ENCODE assay signal across 17 cellular contexts in genomic region chr1:220655961-220656720, GRCh38. TPM values are rescaled to one million over a fixed set of nuclear protein-coding genes. Genes with fewer than 3 reads are reported as not detected.
A peak's percentile ranks its signal among the peaks of the same experiment; 100 is the strongest.
DNase-seq lines count a peak whose midpoint lies in the region; ATAC-seq, FAIRE-seq and TF ChIP-seq lines count a peak whose summit lies in the region.
"Had no signal": no experiment of that assay in that cellular context is flagged by ENCODE, and none has a peak within 500 bp of the region (broad histone marks: within the 10 kb centered on the region; RNA-seq: fewer than 3 reads in every experiment).

No MANE protein-coding gene starts in this region.

- intact Hi-C loops in left ventricle myocardium superior (cut with micrococcal nuclease) = no loop called here

- TF ChIP-seq CTCF in D721Med (IDR thresholded peaks at IDR 0.05; ENCODE audit: insufficient read depth, missing control alignments) = no peak

- DNase-seq in D721Med (ENCODE audit: insufficient read length, low spot score) = no peak
- DNase-seq in NCI-H1694 treated with DMSO at 0.1 percent for 48 hours (lab: John Stamatoyannopoulos, UW) = peak; percentile 82
- DNase-seq in DMS53 treated with DMSO at 0.1 percent for 48 hours (lab: John Stamatoyannopoulos, UW; ENCODE audit: unreplicated experiment) = no peak
- DNase-seq in left ventricle myocardium superior = no peak
- DNase-seq in Kasumi-1 (lab: John Stamatoyannopoulos, UW) = no peak
- DNase-seq in T-helper 2 cell = no peak
- DNase-seq: activated CD4-positive, alpha-beta T cell treated with anti-CD3 and anti-CD28 coated beads, Interleukin-2, amount 10 ng/mL, durations not matched to agents 24 days and 14 days; activated T-cell treated with anti-CD3 and anti-CD28 coated beads, Interleukin-2, amount 50 U/mL, for 48 hours; amniotic stem cell; naive thymus-derived CD8-positive, alpha-beta T cell; NCI-H2227 treated with DMSO at 0.1 percent for 48 hours; Peyer's patch; T-helper 17 cell; transverse colon had no signal

- FAIRE-seq in D721Med (lab: Jason Lieb, UNC) = peak; percentile 25
- FAIRE-seq: A549 had no signal

- ATAC-seq in GM19395 (IDR thresholded peaks at IDR 0.05; ENCODE audit: unreplicated experiment) (peak; percentile 39), HG02852 (IDR thresholded peaks at IDR 0.05; ENCODE audit: unreplicated experiment) (peak; percentile 22), left ventricle myocardium superior (no peak)
- ATAC-seq: naive thymus-derived CD8-positive, alpha-beta T cell; T-helper 17 cell had no signal

RNA-seq across cellular contexts. Expression of gene C1orf115, which starts 34.0 kb away (rescaled TPM):
- 22.7 TPM for total RNA-seq in left ventricle myocardium superior
